Comparison of ENCODE assay signal across 10 cellular contexts in genomic region chr2:56522605-56523089, GRCh38.
DNase-seq lines count a peak whose midpoint lies in the region; ATAC-seq, FAIRE-seq and TF ChIP-seq lines count a peak whose summit lies in the region.
"Had no signal": no experiment of that assay in that cellular context is flagged by ENCODE, and none has a peak within 500 bp of the region (broad histone marks: within the 10 kb centered on the region; RNA-seq: fewer than 3 reads in every experiment).

No MANE protein-coding gene starts in this region.

- H3K36me3 ChIP-seq in small intestine (ENCODE audit: control insufficient read depth in 2 of 2, insufficient read depth in 2 of 2, low read length in 2 of 2), result no peaks in the 10 kb centered on the region

- intact Hi-C loops in Right ventricle myocardium superior (cut with DNase I), result loop anchor here (2.0 kb wide), 1 partner anchor 48 kb away; no protein-coding TSS in a partner anchor

- no peak overlapping the region for H3K27ac ChIP-seq in small intestine (ENCODE audit: low read depth in 1 of 2, low read length in 1 of 2)
- peak overlapping the region in 1 of 2 donors; percentile 16 for H3K27ac ChIP-seq in coronary artery

- TF ChIP-seq POLR2A in GM18505 (IDR thresholded peaks at IDR 0.05; ENCODE audit: borderline replicate concordance, extremely low read depth, insufficient read depth, insufficient read length) (no peak), GM12892 (IDR thresholded peaks at IDR 0.05; ENCODE audit: low read depth, low read length) (no peak)

- peak; percentile 54 for DNase-seq in HS-27A (ENCODE audit: low read depth)
- peak; percentile 73 for DNase-seq in NCI-H774 (lab: John Stamatoyannopoulos, UW)
- peak; percentile 40 for DNase-seq in Right ventricle myocardium superior
- peak; percentile 25 for DNase-seq in small intestine
- DNase-seq in coronary artery (ENCODE audit: low spot score), result no peak
- no peak for DNase-seq in GM12892 (ENCODE audit: insufficient read length)

- FAIRE-seq in small intestine (lab: Jason Lieb, UNC), result no peak
- FAIRE-seq in GM12892 (lab: Jason Lieb, UNC), result no peak
- FAIRE-seq: endothelial cell of umbilical vein had no signal

- no peak for TF ChIP-seq CTCF in coronary artery (IDR thresholded peaks at IDR 0.05)

- H3K4me3 ChIP-seq in small intestine (ENCODE audit: low read depth in 1 of 2, low read length in 2 of 2), result no peak overlapping the region
- H3K4me3 ChIP-seq in coronary artery, result no peak overlapping the region
- H3K4me3 ChIP-seq: GM23338 had no signal

- WGBS in small intestine, 3 donors, result 13 to 38% (median 18%) methylated on average over 5 of the region's 5 CpGs

- H3K27me3 ChIP-seq in small intestine (ENCODE audit: control insufficient read depth in 2 of 2, insufficient read depth in 2 of 2, low read length in 2 of 2), result no peaks in the 10 kb centered on the region

- no peaks in the 10 kb centered on the region for H3K4me1 ChIP-seq in small intestine (ENCODE audit: control insufficient read depth in 2 of 2, insufficient read depth in 1 of 2, low read depth in 1 of 2, low read length in 1 of 2)

- ATAC-seq in Right ventricle myocardium superior (ENCODE audit: poor library complexity) (peak; percentile 96), GM18505 (IDR thresholded peaks at IDR 0.05; ENCODE audit: unreplicated experiment) (no peak), GM19467 (IDR thresholded peaks at IDR 0.05; ENCODE audit: unreplicated experiment) (no peak)
- ATAC-seq: GM23338 had no signal

- no peaks in the 10 kb centered on the region for H3K9me3 ChIP-seq in small intestine (ENCODE audit: control insufficient read depth, low read depth)

Comparison
In these comparisons a context has a peak if more than half of its experiments do, and no peak if none do; other contexts are left out.
1. DNase-seq: peak in HS-27A (single experiment), NCI-H774 (single experiment), Right ventricle myocardium superior (single experiment) and small intestine (single experiment); none in coronary artery (single experiment) and GM12892 (single experiment).